ENCODE assay signal across 21 cellular contexts in the genomic region with DNA sequence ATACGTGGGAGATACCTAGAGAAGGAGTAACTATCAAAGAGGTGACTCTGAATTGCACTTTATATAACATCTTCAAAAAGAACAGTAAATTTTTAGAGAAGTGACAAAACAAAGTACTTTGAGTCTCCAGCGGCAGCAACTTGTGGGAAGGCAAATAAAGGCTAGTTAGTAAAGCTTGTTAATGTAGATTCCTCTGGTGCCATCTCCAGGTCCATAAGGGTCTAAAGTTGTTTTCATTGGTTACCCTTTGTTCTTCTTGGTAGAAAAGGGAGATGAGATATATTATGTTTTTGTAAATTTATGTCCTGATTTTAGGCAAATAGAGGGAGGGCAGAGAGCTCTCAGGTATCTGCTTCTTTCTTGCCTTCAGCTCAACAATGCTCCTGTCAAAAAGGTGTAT.
"Had no signal": no experiment of that assay in that cellular context is flagged by ENCODE, and none has a peak within 500 bp of the region (broad histone marks: within the 10 kb centered on the region; RNA-seq: fewer than 3 reads in every experiment).

No MANE protein-coding gene starts in this region.

- DNase-seq: dorsolateral prefrontal cortex; effector CD4-positive, alpha-beta T cell; erythroblast; esophagus squamous epithelium; foreskin melanocyte; left ventricle myocardium superior; lower lobe of right lung; naive thymus-derived CD8-positive, alpha-beta T cell; nephron progenitor cell; nucleus accumbens; stimulated activated CD4-positive, alpha-beta T cell treated with anti-CD3 and anti-CD28 coated beads, Interleukin-12 subunit alpha, Interleukin-12 subunit beta, amount 100 ng/mL, for 4 hours; stimulated activated CD4-positive, alpha-beta T cell treated with anti-CD3 and anti-CD28 coated beads, Interleukin-1b, Interleukin-23, amount 100 ng/mL, for 48 hours; stimulated activated CD4-positive, alpha-beta T cell treated with anti-CD3 and anti-CD28 coated beads, Interleukin-4, amount 100 ng/mL, for 1 hour; stimulated activated CD8-positive, alpha-beta memory T cell treated with anti-CD3 and anti-CD28 coated beads, Interleukin-4, amount 100 ng/mL, for 48 hours; stimulated activated naive CD4-positive, alpha-beta T cell treated with Interleukin-2 at 50 U/mL for 16 hours; stomach; testis; tibial artery had no signal

- H3K4me1 Mint-ChIP-seq: naive thymus-derived CD8-positive, alpha-beta T cell; nephron progenitor cell had no signal

- H3K36me3 ChIP-seq: esophagus squamous epithelium, lower lobe of right lung, stomach, tibial artery had no signal

- H3K9me3 Mint-ChIP-seq: type B pancreatic cell had no signal

- H3K4me1 ChIP-seq: esophagus squamous epithelium, lower lobe of right lung, testis had no signal

- H3K27me3 ChIP-seq: dorsolateral prefrontal cortex, esophagus squamous epithelium, stomach, testis, tibial artery had no signal

- H3K4me3 Mint-ChIP-seq: naive thymus-derived CD8-positive, alpha-beta T cell; nephron progenitor cell; type B pancreatic cell had no signal

- H3K27ac Mint-ChIP-seq: naive thymus-derived CD8-positive, alpha-beta T cell; nephron progenitor cell; type B pancreatic cell had no signal

- H3K4me3 ChIP-seq: dorsolateral prefrontal cortex, esophagus squamous epithelium, lower lobe of right lung, smooth muscle cell, stomach, testis, tibial artery had no signal

- H3K9me3 ChIP-seq: esophagus squamous epithelium, lower lobe of right lung, testis, tibial artery had no signal

- H3K36me3 Mint-ChIP-seq: type B pancreatic cell had no signal

- ATAC-seq: left ventricle myocardium superior; lower lobe of right lung; naive thymus-derived CD8-positive, alpha-beta T cell; sciatic nerve had no signal

- H3K27ac ChIP-seq: esophagus squamous epithelium, lower lobe of right lung, stomach, testis, tibial artery had no signal
